19 cellular contexts compared by ENCODE assay signal in genomic region chr6:14656676-14657075, GRCh38.
A peak's percentile ranks its signal among the peaks of the same experiment; 100 is the strongest.
DNase-seq lines count a peak whose midpoint lies in the region; ATAC-seq and TF ChIP-seq lines count a peak whose summit lies in the region.
"Had no signal": no experiment of that assay in that cellular context is flagged by ENCODE, and none has a peak within 500 bp of the region (broad histone marks: within the 10 kb centered on the region; RNA-seq: fewer than 3 reads in every experiment).

No MANE protein-coding gene starts in this region.

- H3K27ac Mint-ChIP-seq in CD14-positive monocyte, result peak overlapping the region; percentile 83 to 98 (median 89)
- peak overlapping the region; percentile 41 for H3K27ac Mint-ChIP-seq in dendritic cell treated with granulocyte-macrophage colony-stimulating factor and Interleukin-4, amounts not matched to agents 40 ng/mL and 50 ng/mL, for 4 days
- H3K27ac Mint-ChIP-seq: stimulated activated naive CD8-positive, alpha-beta T cell treated with anti-CD3 and anti-CD28 coated beads, Interleukin-15, amount 100 ng/mL, for 72 hours had no signal

- peaks cover 47% of the 10 kb centered on the region for H3K4me1 Mint-ChIP-seq in CD14-positive monocyte
- peaks cover 32% of the 10 kb centered on the region for H3K4me1 Mint-ChIP-seq in dendritic cell treated with granulocyte-macrophage colony-stimulating factor and Interleukin-4, amounts not matched to agents 40 ng/mL and 50 ng/mL, for 4 days (ENCODE audit: low read depth)

- H3K4me3 Mint-ChIP-seq in CD14-positive monocyte, result peak overlapping the region in 1 of 2 donors; percentile 58
- no peak overlapping the region for H3K4me3 Mint-ChIP-seq in dendritic cell treated with granulocyte-macrophage colony-stimulating factor and Interleukin-4, amounts not matched to agents 40 ng/mL and 50 ng/mL, for 4 days
- H3K4me3 Mint-ChIP-seq: activated T-cell treated with anti-CD3 and anti-CD28 coated beads, Interleukin-2, amount 50 U/mL, for 4 hours; stimulated activated naive CD8-positive, alpha-beta T cell treated with anti-CD3 and anti-CD28 coated beads, Interleukin-15, amount 100 ng/mL, for 72 hours had no signal

- intact Hi-C loops in CD14-positive monocyte (cut with micrococcal nuclease), result no loop called here
- intact Hi-C loops in dendritic cell treated with granulocyte-macrophage colony-stimulating factor and Interleukin-4, amounts not matched to agents 40 ng/mL and 50 ng/mL, for 4 days (cut with micrococcal nuclease), result no loop called here

- H3K9me3 Mint-ChIP-seq in CD14-positive monocyte, result peaks cover 0 to 3% (median 0%) of the 10 kb centered on the region in 7 donors
- no peaks in the 10 kb centered on the region for H3K9me3 Mint-ChIP-seq in dendritic cell treated with granulocyte-macrophage colony-stimulating factor and Interleukin-4, amounts not matched to agents 40 ng/mL and 50 ng/mL, for 4 days
- H3K9me3 Mint-ChIP-seq: activated T-cell treated with anti-CD3 and anti-CD28 coated beads, Interleukin-2, amount 50 U/mL, for 4 hours had no signal

- H3K27me3 Mint-ChIP-seq in CD14-positive monocyte (ENCODE audit: low read depth in 3 of 3), result peaks cover 0 to 2% (median 0%) of the 10 kb centered on the region in 3 donors
- peaks cover 6% of the 10 kb centered on the region for H3K27me3 Mint-ChIP-seq in dendritic cell treated with granulocyte-macrophage colony-stimulating factor and Interleukin-4, amounts not matched to agents 40 ng/mL and 50 ng/mL, for 4 days
- H3K27me3 Mint-ChIP-seq: stimulated activated naive CD8-positive, alpha-beta T cell treated with anti-CD3 and anti-CD28 coated beads, Interleukin-15, amount 100 ng/mL, for 72 hours had no signal

- in situ Hi-C loops in KBM-7 (cut with MboI; ENCODE audit: low pct_unique_long_range_greater_than_20kb, low sequenced_read_pairs), result no loop called here

- DNase-seq in CD14-positive monocyte (ENCODE audit: low spot score), result no peak
- peak; percentile 72 for DNase-seq in KBM-7
- peak; percentile 27 for DNase-seq in RPMI8226
- DNase-seq in NCI-H2227 (lab: John Stamatoyannopoulos, UW; ENCODE audit: unreplicated experiment), result no peak
- no peak for DNase-seq in cerebellum (ENCODE audit: low spot score)
- DNase-seq in HK-2 (ENCODE audit: unreplicated experiment), result no peak
- DNase-seq: activated CD4-positive, alpha-beta T cell treated with anti-CD3 and anti-CD28 coated beads for 1 hour; activated T-cell treated with anti-CD3 and anti-CD28 coated beads, Interleukin-2, amount 50 U/mL, for 4 hours; DND-41; esophagus squamous epithelium; GM23248; head of caudate nucleus; NCI-H1105; NCI-H2171 treated with DMSO at 0.1 percent for 48 hours; ovary; stimulated activated naive CD8-positive, alpha-beta T cell treated with anti-CD3 and anti-CD28 coated beads, Interleukin-15, amount 100 ng/mL, for 72 hours; SW 1271 had no signal

- TF ChIP-seq CTCF in CD14-positive monocyte (IDR thresholded peaks at IDR 0.05), result no peak

- no peak for ATAC-seq in HG03442 (IDR thresholded peaks at IDR 0.05; ENCODE audit: unreplicated experiment)

- H3K36me3 Mint-ChIP-seq in CD14-positive monocyte, result peaks cover 0 to 8% of the 10 kb centered on the region in 2 donors
- no peaks in the 10 kb centered on the region for H3K36me3 Mint-ChIP-seq in dendritic cell treated with granulocyte-macrophage colony-stimulating factor and Interleukin-4, amounts not matched to agents 40 ng/mL and 50 ng/mL, for 4 days (ENCODE audit: low read depth)

Comparison
In these comparisons a context has a peak if more than half of its experiments do, and no peak if none do; other contexts are left out.
1. DNase-seq: peak in KBM-7 (single experiment) and RPMI8226 (single experiment); none in CD14-positive monocyte (single experiment), NCI-H2227 (single experiment), cerebellum (single experiment) and HK-2 (single experiment).